In the genomic region with DNA sequence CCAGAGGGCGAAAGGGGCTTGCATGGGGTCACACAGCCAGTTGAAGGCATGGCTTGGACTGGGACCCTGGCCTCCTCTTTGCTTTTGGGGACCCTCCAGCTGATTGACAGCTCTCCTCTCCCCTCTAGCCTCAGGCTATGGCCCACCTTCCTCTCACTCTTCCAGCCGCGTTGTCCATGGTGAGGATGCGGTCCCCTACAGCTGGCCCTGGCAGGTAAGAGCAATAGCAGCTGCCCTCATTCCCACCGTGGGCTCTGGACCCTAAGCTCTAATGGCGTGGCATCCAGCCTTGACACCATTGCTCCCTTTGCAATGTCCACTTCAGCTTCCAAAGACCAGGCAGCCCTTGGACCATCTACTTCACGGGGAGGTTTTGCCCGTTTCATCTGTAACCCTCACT, we compare ENCODE assay signal across 2 cellular contexts. TPM values are rescaled to one million over a fixed set of nuclear protein-coding genes. Genes with fewer than 3 reads are reported as not detected.
"Had no signal": no experiment of that assay in that cellular context is flagged by ENCODE, and none has a peak within 500 bp of the region (broad histone marks: within the 10 kb centered on the region; RNA-seq: fewer than 3 reads in every experiment).

No MANE protein-coding gene starts in this region.

RNA-seq across cellular contexts. Expression of a gene that starts 1.4 kb away (rescaled TPM):
- total RNA-seq: G401 had no signal
- polyA plus RNA-seq: GM12878 had no signal

RNA-seq across cellular contexts. Expression of a gene that starts 26.1 kb away (rescaled TPM):
- total RNA-seq: G401 had no signal
- polyA plus RNA-seq: GM12878 had no signal
